Comparison of ENCODE assay signal across 16 cellular contexts in genomic region chr1:154460695-154461249, GRCh38. TPM values are rescaled to one million over a fixed set of nuclear protein-coding genes. Genes with fewer than 3 reads are reported as not detected.
DNase-seq lines count a peak whose midpoint lies in the region; ATAC-seq and TF ChIP-seq lines count a peak whose summit lies in the region.
"Had no signal": no experiment of that assay in that cellular context is flagged by ENCODE, and none has a peak within 500 bp of the region (broad histone marks: within the 10 kb centered on the region; RNA-seq: fewer than 3 reads in every experiment).

No MANE protein-coding gene starts in this region.

- 73 to 80% methylated on average over 15 of the region's 15 CpGs for WGBS in sigmoid colon, 2 donors

- H3K27ac Mint-ChIP-seq in activated naive CD8-positive, alpha-beta T cell, result peak overlapping the region; percentile 72
- H3K27ac Mint-ChIP-seq in activated naive CD8-positive, alpha-beta T cell treated with anti-CD3 and anti-CD28 coated beads, Interleukin-2, amount 50 U/mL, for 24 hours, result no peak overlapping the region

- no peak overlapping the region for H3K4me3 Mint-ChIP-seq in activated naive CD8-positive, alpha-beta T cell
- H3K4me3 Mint-ChIP-seq in activated naive CD8-positive, alpha-beta T cell treated with anti-CD3 and anti-CD28 coated beads, Interleukin-2, amount 50 U/mL, for 24 hours, result no peak overlapping the region

- peaks cover 7% of the 10 kb centered on the region for H3K36me3 Mint-ChIP-seq in activated naive CD8-positive, alpha-beta T cell
- peaks cover 8% of the 10 kb centered on the region for H3K36me3 Mint-ChIP-seq in activated naive CD8-positive, alpha-beta T cell treated with anti-CD3 and anti-CD28 coated beads, Interleukin-2, amount 50 U/mL, for 24 hours (ENCODE audit: low read depth)

- ATAC-seq in activated naive CD8-positive, alpha-beta T cell treated with anti-CD3 and anti-CD28 coated beads, Interleukin-2, amount 50 U/mL, for 24 hours, result no peak
- ATAC-seq: PC-3 had no signal

- H3K36me3 ChIP-seq in KOPT-K1 (ENCODE audit: insufficient read depth, low read length) (no peaks in the 10 kb centered on the region), sigmoid colon (peaks cover 7 to 94% (median 25%) of the 10 kb centered on the region in 4 donors), osteoblast (ENCODE audit: insufficient read depth, low read length) (no peaks in the 10 kb centered on the region)

- no peaks in the 10 kb centered on the region for H3K27me3 Mint-ChIP-seq in activated naive CD8-positive, alpha-beta T cell
- H3K27me3 Mint-ChIP-seq in activated naive CD8-positive, alpha-beta T cell treated with anti-CD3 and anti-CD28 coated beads, Interleukin-2, amount 50 U/mL, for 24 hours, result peaks cover 4% of the 10 kb centered on the region

- H3K27ac ChIP-seq in KOPT-K1 (ENCODE audit: low read depth, low read length, poor library complexity, severe bottlenecking), result peak overlapping the region; percentile 4
- no peak overlapping the region for H3K27ac ChIP-seq in coronary artery
- peak overlapping the region in 2 of 4 donors; percentile 15 to 89 for H3K27ac ChIP-seq in sigmoid colon
- H3K27ac ChIP-seq in osteoblast (ENCODE audit: low read depth, low read length), result no peak overlapping the region
- H3K27ac ChIP-seq: KMS-11 had no signal

- H3K79me2 ChIP-seq in osteoblast (ENCODE audit: insufficient read depth, low read length), result no peaks in the 10 kb centered on the region

- H3K4me1 ChIP-seq in sigmoid colon (peaks cover 0 to 22% (median 13%) of the 10 kb centered on the region in 4 donors), osteoblast (ENCODE audit: insufficient read depth, low read length) (peaks cover 8% of the 10 kb centered on the region)

- H3K4me3 ChIP-seq in coronary artery (no peak overlapping the region), sigmoid colon (no peak overlapping the region), osteoblast (ENCODE audit: insufficient read depth, low read length) (no peak overlapping the region)
- H3K4me3 ChIP-seq: MG63 had no signal

- H3K4me1 Mint-ChIP-seq in activated naive CD8-positive, alpha-beta T cell (ENCODE audit: low read depth), result peaks cover 43% of the 10 kb centered on the region
- H3K4me1 Mint-ChIP-seq in activated naive CD8-positive, alpha-beta T cell treated with anti-CD3 and anti-CD28 coated beads, Interleukin-2, amount 50 U/mL, for 24 hours, result peaks cover 39% of the 10 kb centered on the region

- DNase-seq in activated naive CD8-positive, alpha-beta T cell treated with anti-CD3 and anti-CD28 coated beads, Interleukin-2, amount 50 U/mL, for 24 hours, result no peak
- peak; percentile 58 for DNase-seq in coronary artery (ENCODE audit: low spot score)
- DNase-seq in sigmoid colon, result peak; percentile 33
- DNase-seq in osteoblast (ENCODE audit: insufficient read length, low spot score, missing footprints), result no peak
- no peak for DNase-seq in SHP77 (lab: John Stamatoyannopoulos, UW)
- DNase-seq: COR-L47, DMS153, MG63, NCI-H1105, NCI-H1694 treated with DMSO at 0.1 percent for 48 hours, NCI-H345, PC-3 had no signal

- H3K27me3 ChIP-seq in sigmoid colon, result no peaks in the 10 kb centered on the region
- H3K27me3 ChIP-seq in osteoblast (ENCODE audit: insufficient read depth, low read length), result no peaks in the 10 kb centered on the region
- H3K27me3 ChIP-seq: MG63 had no signal

- no peak for TF ChIP-seq EP300 in sigmoid colon (IDR thresholded peaks at IDR 0.05)

- intact Hi-C loops in sigmoid colon (cut with DNase I), result no loop called here

- H2AFZ ChIP-seq in osteoblast (ENCODE audit: low read length), result no peak overlapping the region

- TF ChIP-seq CTCF in coronary artery (IDR thresholded peaks at IDR 0.05) (no peak), sigmoid colon (IDR thresholded peaks at IDR 0.05) (no peak), osteoblast (IDR thresholded peaks at IDR 0.05; ENCODE audit: extremely low read depth, low read depth, low read length) (no peak)

- H3K9me3 ChIP-seq in KOPT-K1 (ENCODE audit: insufficient read depth, low read length, poor library complexity, severe bottlenecking) (no peaks in the 10 kb centered on the region), sigmoid colon (no peaks in the 10 kb centered on the region), osteoblast (ENCODE audit: low read depth, low read length) (no peaks in the 10 kb centered on the region)
- H3K9me3 ChIP-seq: MG63 had no signal

- no peaks in the 10 kb centered on the region for H3K9me3 Mint-ChIP-seq in activated naive CD8-positive, alpha-beta T cell (ENCODE audit: low read depth)
- H3K9me3 Mint-ChIP-seq in activated naive CD8-positive, alpha-beta T cell treated with anti-CD3 and anti-CD28 coated beads, Interleukin-2, amount 50 U/mL, for 24 hours, result no peaks in the 10 kb centered on the region

- no peaks in the 10 kb centered on the region for H4K20me1 ChIP-seq in osteoblast (ENCODE audit: insufficient read depth, low read length)

- no peak overlapping the region for H3K4me2 ChIP-seq in osteoblast (ENCODE audit: insufficient read depth, low read length)
- H3K4me2 ChIP-seq: KMS-11 had no signal

- no peak for TF ChIP-seq POLR2A in sigmoid colon (IDR thresholded peaks at IDR 0.05)

RNA-seq across cellular contexts. Expression of gene TDRD10, which starts 41.2 kb away (rescaled TPM):
- total RNA-seq in sigmoid colon, result 1 to 10 TPM in 3 of 4 donors, under 1 TPM in 1; 0.68 to 3.9 (median 1.8) TPM
- 1 to 10 TPM in 2 of 3 donors, under 1 TPM in 1; 0.46 to 2.0 (median 1.8) TPM for polyA plus RNA-seq in sigmoid colon
- not detected in 2 replicates for total RNA-seq in osteoblast
- total RNA-seq: PC-3 had no signal
- polyA plus RNA-seq: BJ had no signal

RNA-seq across cellular contexts. Expression of gene SHE, which starts 41.4 kb away (rescaled TPM):
- total RNA-seq in sigmoid colon (10 to 100 TPM in 1 of 4 donors, 1 to 10 TPM in 3; 5.2 to 10.2 (median 7.8) TPM), osteoblast (not detected in 2 replicates)
- 1 to 10 TPM; 1.6 to 5.7 (median 3.0) TPM for polyA plus RNA-seq in sigmoid colon
- total RNA-seq: PC-3 had no signal
- polyA plus RNA-seq: BJ had no signal

RNA-seq across cellular contexts. Expression of gene IL6R, which starts 55.6 kb away (rescaled TPM):
- total RNA-seq in sigmoid colon (10 to 100 TPM; 22.9 to 40.2 (median 36.6) TPM), osteoblast (5.3 and 8.0 TPM in 2 replicates)
- polyA plus RNA-seq in sigmoid colon, result 10 to 100 TPM in 1 of 3 donors, 1 to 10 TPM in 2; 3.0 to 18.4 (median 7.6) TPM

Comparison
In these comparisons a context has a peak if more than half of its experiments do, and no peak if none do; other contexts are left out.
1. DNase-seq: peak in coronary artery (single experiment) and sigmoid colon (single experiment); none in activated naive CD8-positive, alpha-beta T cell treated with anti-CD3 and anti-CD28 coated beads, Interleukin-2, amount 50 U/mL, for 24 hours (single experiment), osteoblast (single experiment) and SHP77 (0 of 2).